8 cellular contexts compared by ENCODE assay signal in the genomic region with DNA sequence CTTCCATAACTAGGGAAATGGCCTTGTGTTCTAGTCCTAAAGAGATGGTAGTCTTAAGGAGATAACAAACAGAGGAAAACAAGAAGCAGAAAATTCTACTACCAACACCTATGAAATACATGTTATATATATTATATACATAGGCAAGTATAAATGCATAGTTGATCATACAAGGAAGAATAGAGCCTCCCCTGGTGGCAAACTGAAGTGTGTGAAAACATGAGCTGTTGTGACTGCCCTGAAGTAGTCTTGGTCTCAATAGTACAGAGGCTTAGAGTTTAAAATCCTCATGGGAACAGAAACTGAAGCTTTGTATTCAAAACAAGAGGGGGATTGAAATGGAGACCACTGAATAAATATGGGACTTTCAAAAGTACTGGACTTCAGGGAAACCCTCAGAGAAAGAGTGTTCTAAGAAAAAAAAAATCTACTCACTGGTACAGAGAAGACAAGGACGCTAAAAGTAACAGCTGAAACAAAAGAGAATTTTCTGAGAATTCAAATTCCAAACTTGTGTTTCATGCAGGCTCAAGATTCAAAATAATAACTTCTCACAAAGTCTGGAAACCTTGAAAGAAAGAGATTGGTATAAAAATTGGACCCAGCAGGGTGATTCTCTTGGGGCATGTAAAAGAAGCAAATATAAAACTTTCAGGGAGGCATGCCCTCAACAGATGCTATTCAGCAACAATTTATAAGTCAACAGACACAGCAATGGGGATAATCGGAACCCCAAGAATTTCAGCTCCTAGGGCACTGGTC. TPM values are rescaled to one million over a fixed set of nuclear protein-coding genes. Genes with fewer than 3 reads are reported as not detected.
DNase-seq lines count a peak whose midpoint lies in the region; ATAC-seq, FAIRE-seq and TF ChIP-seq lines count a peak whose summit lies in the region.

No MANE protein-coding gene starts in this region.

- DNase-seq in bronchial epithelial cell (ENCODE audit: low read depth): peak; percentile 49
- DNase-seq in stimulated activated effector memory CD8-positive, alpha-beta T cell treated with anti-CD3 and anti-CD28 coated beads, Interleukin-12 subunit alpha, Interleukin-12 subunit beta, amount 100 ng/mL, for 72 hours (ENCODE audit: low spot score in 2 of 2): no peak
- no peak for DNase-seq in COR-L47 (lab: John Stamatoyannopoulos, UW)
- DNase-seq in aorta: no peak

- H3K9ac ChIP-seq in KMS-11: no peak overlapping the region

- H3K9me3 ChIP-seq in aorta (ENCODE audit: control insufficient read depth, low read length): no peaks in the 10 kb centered on the region

- peak overlapping the region; percentile 81 for H3K27ac Mint-ChIP-seq in stimulated activated effector memory CD8-positive, alpha-beta T cell treated with anti-CD3 and anti-CD28 coated beads, Interleukin-12 subunit alpha, Interleukin-12 subunit beta, amount 100 ng/mL, for 72 hours

- no peaks in the 10 kb centered on the region for H3K79me2 ChIP-seq in KMS-11 (ENCODE audit: insufficient read depth, low read depth)

- H3K4me3 Mint-ChIP-seq in stimulated activated effector memory CD8-positive, alpha-beta T cell treated with anti-CD3 and anti-CD28 coated beads, Interleukin-12 subunit alpha, Interleukin-12 subunit beta, amount 100 ng/mL, for 72 hours: no peak overlapping the region

- H3K36me3 ChIP-seq in KMS-11 (ENCODE audit: insufficient read depth) (no peaks in the 10 kb centered on the region), bronchial epithelial cell (ENCODE audit: control insufficient read depth, insufficient read depth, low read length) (no peaks in the 10 kb centered on the region), aorta (ENCODE audit: control insufficient read depth in 1 of 2, insufficient read depth in 2 of 2, low read length in 1 of 2) (no peaks in the 10 kb centered on the region)

- peak; percentile 60 for ATAC-seq in GM19397 (IDR thresholded peaks at IDR 0.05; ENCODE audit: unreplicated experiment)
- ATAC-seq in stimulated activated effector memory CD8-positive, alpha-beta T cell treated with anti-CD3 and anti-CD28 coated beads, Interleukin-12 subunit alpha, Interleukin-12 subunit beta, amount 100 ng/mL, for 72 hours: peak; percentile 94
- ATAC-seq in aorta (ENCODE audit: low FRiP score): no peak
- no peak for ATAC-seq in HG03108 (IDR thresholded peaks at IDR 0.05; ENCODE audit: unreplicated experiment)

- 72 to 74% methylated on average over 2 of the region's 2 CpGs for WGBS in aorta, 2 donors

- TF ChIP-seq CTCF in C4-2B (conservative IDR thresholded peaks at IDR 0.05): peak; percentile 67
- TF ChIP-seq CTCF in KMS-11 (conservative IDR thresholded peaks at IDR 0.05; ENCODE audit: low read depth, low read length): 0 out of 2 replicates have a peak, but pooled peaks have one; percentile 30
- peak; percentile 60 for TF ChIP-seq CTCF in bronchial epithelial cell (IDR thresholded peaks at IDR 0.05; ENCODE audit: insufficient read depth, low read length, severe bottlenecking)

- H3K27me3 ChIP-seq in KMS-11 (ENCODE audit: insufficient read depth, low read depth) (no peaks in the 10 kb centered on the region), bronchial epithelial cell (ENCODE audit: control insufficient read depth, insufficient read depth, low read length) (no peaks in the 10 kb centered on the region), aorta (ENCODE audit: control insufficient read depth in 1 of 2, insufficient read depth in 2 of 2, low read length in 1 of 2) (no peaks in the 10 kb centered on the region)

- H4K20me1 ChIP-seq in KMS-11 (ENCODE audit: insufficient read depth): no peaks in the 10 kb centered on the region

- no peak overlapping the region for H3K27ac ChIP-seq in C4-2B
- no peak overlapping the region for H3K27ac ChIP-seq in KMS-11
- H3K27ac ChIP-seq in aorta (ENCODE audit: low read depth in 1 of 2, low read length in 2 of 2): no peak overlapping the region

- intact Hi-C loops in aorta (cut with DNase I): no loop called here

- no peak overlapping the region for H3K4me2 ChIP-seq in KMS-11

- peaks cover 13% of the 10 kb centered on the region for H3K4me1 Mint-ChIP-seq in stimulated activated effector memory CD8-positive, alpha-beta T cell treated with anti-CD3 and anti-CD28 coated beads, Interleukin-12 subunit alpha, Interleukin-12 subunit beta, amount 100 ng/mL, for 72 hours

- FAIRE-seq in bronchial epithelial cell (lab: Jason Lieb, UNC): no peak

- H3K9me3 Mint-ChIP-seq in stimulated activated effector memory CD8-positive, alpha-beta T cell treated with anti-CD3 and anti-CD28 coated beads, Interleukin-12 subunit alpha, Interleukin-12 subunit beta, amount 100 ng/mL, for 72 hours: peaks cover 3% of the 10 kb centered on the region

- no peaks in the 10 kb centered on the region for H3K36me3 Mint-ChIP-seq in stimulated activated effector memory CD8-positive, alpha-beta T cell treated with anti-CD3 and anti-CD28 coated beads, Interleukin-12 subunit alpha, Interleukin-12 subunit beta, amount 100 ng/mL, for 72 hours

- no peak overlapping the region for H2AFZ ChIP-seq in KMS-11 (ENCODE audit: low read depth)

- no peak overlapping the region for H3K4me3 ChIP-seq in KMS-11 (IDR thresholded peaks at IDR 0.05; ENCODE audit: insufficient read depth, low read depth, low read length)
- H3K4me3 ChIP-seq in bronchial epithelial cell (ENCODE audit: low read depth, low read length): no peak overlapping the region
- no peak overlapping the region for H3K4me3 ChIP-seq in aorta (ENCODE audit: low read length in 2 of 2)

- H3K4me1 ChIP-seq in KMS-11 (ENCODE audit: low read depth, poor library complexity, severe bottlenecking) (no peaks in the 10 kb centered on the region), aorta (ENCODE audit: control insufficient read depth in 1 of 2, insufficient read depth in 2 of 2, low read length in 2 of 2) (no peaks in the 10 kb centered on the region)

RNA-seq across cellular contexts. Expression of gene SAMD3, which starts 59.7 kb away (rescaled TPM):
- total RNA-seq in bronchial epithelial cell (not detected in 2 replicates), aorta (1 to 10 TPM; 1.2 to 2.7 TPM)
- polyA plus RNA-seq in aorta: not detected

Comparison
In these comparisons a context has a peak if more than half of its experiments do, and no peak if none do; other contexts are left out.
1. ATAC-seq: peak in GM19397 (single experiment) and stimulated activated effector memory CD8-positive, alpha-beta T cell treated with anti-CD3 and anti-CD28 coated beads, Interleukin-12 subunit alpha, Interleukin-12 subunit beta, amount 100 ng/mL, for 72 hours (single experiment); none in aorta (single experiment) and HG03108 (single experiment).
2. Peak in every context shown above with its lines, with median percentiles within 50 percentile points of each other: CTCF ChIP-seq.